Comparison of ENCODE assay signal across 2 cellular contexts in genomic region chr2:218991674-218992168, GRCh38.
A peak's percentile ranks its signal among the peaks of the same experiment; 100 is the strongest.
TF ChIP-seq lines count a peak whose summit lies in the region.

No MANE protein-coding gene starts in this region.

TF ChIP-seq in HEK293, 187 proteins besides CTCF, POLR2A, EP300 and RAD21:
- no peak for TF ChIP-seq ZNF18 (tag by site-specific recombination; IDR thresholded peaks at IDR 0.05)
- TF ChIP-seq, protein P1, sequence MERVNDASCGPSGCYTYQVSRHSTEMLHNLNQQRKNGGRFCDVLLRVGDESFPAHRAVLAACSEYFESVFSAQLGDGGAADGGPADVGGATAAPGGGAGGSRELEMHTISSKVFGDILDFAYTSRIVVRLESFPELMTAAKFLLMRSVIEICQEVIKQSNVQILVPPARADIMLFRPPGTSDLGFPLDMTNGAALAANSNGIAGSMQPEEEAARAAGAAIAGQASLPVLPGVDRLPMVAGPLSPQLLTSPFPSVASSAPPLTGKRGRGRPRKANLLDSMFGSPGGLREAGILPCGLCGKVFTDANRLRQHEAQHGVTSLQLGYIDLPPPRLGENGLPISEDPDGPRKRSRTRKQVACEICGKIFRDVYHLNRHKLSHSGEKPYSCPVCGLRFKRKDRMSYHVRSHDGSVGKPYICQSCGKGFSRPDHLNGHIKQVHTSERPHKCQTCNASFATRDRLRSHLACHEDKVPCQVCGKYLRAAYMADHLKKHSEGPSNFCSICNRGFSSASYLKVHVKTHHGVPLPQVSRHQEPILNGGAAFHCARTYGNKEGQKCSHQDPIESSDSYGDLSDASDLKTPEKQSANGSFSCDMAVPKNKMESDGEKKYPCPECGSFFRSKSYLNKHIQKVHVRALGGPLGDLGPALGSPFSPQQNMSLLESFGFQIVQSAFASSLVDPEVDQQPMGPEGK (tag by site-specific recombination; IDR thresholded peaks at IDR 0.05) = no peak
- TF ChIP-seq REST (tag by site-specific recombination; IDR thresholded peaks at IDR 0.05) = peak; percentile 95

TF ChIP-seq in GM12878, 131 proteins besides CTCF, POLR2A, EP300 and RAD21:
- TF ChIP-seq CHD4 (IDR thresholded peaks at IDR 0.05) (no peak), REST (IDR thresholded peaks at IDR 0.05; ENCODE audit: low read depth, low read length) (peak; percentile 64; the same call in 1 of the 2 replicates)
TF ChIP-seq in GM12878: peak in this region for 1.
